Comparison of ENCODE assay signal across 11 cellular contexts in genomic region chr17:78125976-78126894, GRCh38. TPM values are rescaled to one million over a fixed set of nuclear protein-coding genes. Genes with fewer than 3 reads are reported as not detected.
A peak's percentile ranks its signal among the peaks of the same experiment; 100 is the strongest.
DNase-seq lines count a peak whose midpoint lies in the region; ATAC-seq and TF ChIP-seq lines count a peak whose summit lies in the region.
"Had no signal": no experiment of that assay in that cellular context is flagged by ENCODE, and none has a peak within 500 bp of the region (broad histone marks: within the 10 kb centered on the region; RNA-seq: fewer than 3 reads in every experiment).

No MANE protein-coding gene starts in this region.

- peak; percentile 56 for DNase-seq in activated CD8-positive, alpha-beta memory T cell treated with anti-CD3 and anti-CD28 coated beads, Interleukin-2, amount 50 U/mL, for 48 hours
- DNase-seq in activated CD8-positive, alpha-beta memory T cell treated with anti-CD3 and anti-CD28 coated beads, Interleukin-2, amount 50 U/mL, for 4 hours, result no peak
- no peak for DNase-seq in T-helper 17 cell
- peak in 1 of 2 donors; percentile 74 for DNase-seq in left lung
- DNase-seq in NCI-H1436 treated with DMSO at 0.1 percent for 48 hours (lab: John Stamatoyannopoulos, UW), result no peak
- no peak for DNase-seq in NCI-H2196 treated with DMSO at 0.1 percent for 48 hours (lab: John Stamatoyannopoulos, UW; ENCODE audit: unreplicated experiment)
- DNase-seq: NCI-H748 treated with DMSO at 0.1 percent for 48 hours had no signal

- peak overlapping the region; percentile 92 for H3K27ac Mint-ChIP-seq in T-helper 17 cell

- H3K36me3 ChIP-seq in left lung, result peaks cover 0 to 55% of the 10 kb centered on the region in 2 donors

- H3K9me3 ChIP-seq in T-helper 17 cell (ENCODE audit: control insufficient read depth, low read length, poor library complexity, severe bottlenecking) (no peaks in the 10 kb centered on the region), left lung (no peaks in the 10 kb centered on the region)

- ATAC-seq in T-helper 17 cell (no peak), left lung (no peak), GM18502 (IDR thresholded peaks at IDR 0.05; ENCODE audit: poor library complexity, unreplicated experiment) (no peak)

- H3K27me3 Mint-ChIP-seq in T-helper 17 cell, result no peaks in the 10 kb centered on the region

- H3K4me3 ChIP-seq in left lung, result peak overlapping the region in 1 of 2 donors; percentile 94

- peaks cover 27 to 88% of the 10 kb centered on the region in 2 donors for H3K4me1 ChIP-seq in left lung

- intact Hi-C loops in left lung (cut with DNase I), result no loop called here

- H3K36me3 Mint-ChIP-seq in T-helper 17 cell (ENCODE audit: low read depth), result peaks cover 19% of the 10 kb centered on the region

- H3K4me1 Mint-ChIP-seq in T-helper 17 cell, result peaks cover 65% of the 10 kb centered on the region

- H3K27ac ChIP-seq in left lung (peak overlapping the region; percentile 90 to 93), temporal lobe (ENCODE audit: low read depth, low read length) (peak overlapping the region; percentile 93)

- peak overlapping the region; percentile 93 for H3K4me3 Mint-ChIP-seq in T-helper 17 cell

- no peak for TF ChIP-seq CTCF in left lung (IDR thresholded peaks at IDR 0.05)

- peaks cover 0 to 2% of the 10 kb centered on the region in 2 donors for H3K27me3 ChIP-seq in left lung

RNA-seq across cellular contexts. Expression of gene TMC6, which starts 2.3 kb away (rescaled TPM):
- 100 to 1,000 TPM; 609 to 822 TPM for total RNA-seq in T-helper 17 cell
- total RNA-seq in left lung, result 100 to 1,000 TPM; 149 to 152 TPM
- total RNA-seq in temporal lobe, result 2.0 TPM

RNA-seq across cellular contexts. Expression of gene TMC8, which starts 4.3 kb away (rescaled TPM):
- 100 to 1,000 TPM; 352 to 481 TPM for total RNA-seq in T-helper 17 cell
- 10 to 100 TPM; 14.7 to 37.3 TPM for total RNA-seq in left lung
- 0.49 TPM for total RNA-seq in temporal lobe
- total RNA-seq: fibroblast of lung had no signal

RNA-seq across cellular contexts. Expression of gene C17orf99, which starts 19.9 kb away (rescaled TPM):
- not detected for total RNA-seq in T-helper 17 cell
- total RNA-seq in left lung, result not detected
- not detected for total RNA-seq in temporal lobe
- total RNA-seq: fibroblast of lung, neural crest cell had no signal

RNA-seq across cellular contexts. Expression of gene SYNGR2, which starts 42.1 kb away (rescaled TPM):
- total RNA-seq in T-helper 17 cell, result 10 to 100 TPM; 49.5 to 68.1 TPM
- total RNA-seq in left lung, result 100 to 1,000 TPM; 192 to 227 TPM
- 3.0 TPM for total RNA-seq in temporal lobe

Comparison
In these comparisons a context has a peak if more than half of its experiments do, and no peak if none do; other contexts are left out.
1. RNA of gene TMC6, which starts 2.3 kb away (total RNA-seq): 609 to 822 TPM in T-helper 17 cell and 149 to 152 TPM in left lung; 2.0 TPM in temporal lobe (single experiment); every median in the first group is over 10 times any median in the second.
2. RNA of gene TMC8, which starts 4.3 kb away (total RNA-seq): 352 to 481 TPM in T-helper 17 cell and 14.7 to 37.3 TPM in left lung; 0.49 TPM in temporal lobe (single experiment); every median in the first group is over 10 times any median in the second.